ENCODE assay signal across 11 cellular contexts in the genomic region with DNA sequence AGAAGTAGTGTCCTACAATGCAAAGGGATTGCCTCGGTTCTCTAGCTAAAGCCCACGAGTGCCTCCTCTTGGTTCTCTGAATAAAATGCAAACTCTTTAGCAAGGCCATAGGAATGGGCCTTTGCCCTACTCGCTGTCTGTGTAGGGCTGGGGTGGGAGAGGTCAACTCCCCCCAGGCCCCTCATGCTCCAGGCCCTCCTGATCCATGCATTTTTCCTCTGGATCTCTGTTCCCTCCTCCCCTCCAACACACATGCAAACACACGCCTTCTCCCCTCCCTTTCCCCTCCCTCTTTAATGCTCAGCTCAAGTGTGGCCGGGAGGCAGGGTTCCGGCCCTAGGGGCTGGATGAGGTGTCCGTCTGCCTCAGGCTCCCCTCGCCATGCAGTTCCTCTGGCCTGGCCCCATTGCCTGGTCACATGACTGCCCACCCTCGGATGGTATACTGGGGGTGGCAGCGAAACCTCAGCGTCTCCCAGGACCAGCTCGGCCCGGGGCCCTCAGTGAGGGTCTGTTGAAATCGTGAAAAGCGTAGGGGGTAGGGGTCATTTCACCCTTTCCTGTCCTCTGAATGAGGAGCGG. TPM values are rescaled to one million over a fixed set of nuclear protein-coding genes. Genes with fewer than 3 reads are reported as not detected.
DNase-seq lines count a peak whose midpoint lies in the region; TF ChIP-seq lines count a peak whose summit lies in the region.
"Had no signal": no experiment of that assay in that cellular context is flagged by ENCODE, and none has a peak within 500 bp of the region (broad histone marks: within the 10 kb centered on the region; RNA-seq: fewer than 3 reads in every experiment).

No MANE protein-coding gene starts in this region.

- H3K4me3 ChIP-seq in GM12864 (ENCODE audit: low read depth, low read length): no peak overlapping the region
- no peak overlapping the region for H3K4me3 ChIP-seq in endodermal cell (ENCODE audit: low read length)
- H3K4me3 ChIP-seq in sigmoid colon: no peak overlapping the region

- no peaks in the 10 kb centered on the region for H3K9me3 Mint-ChIP-seq in endodermal cell
- no peaks in the 10 kb centered on the region for H3K9me3 Mint-ChIP-seq in activated T-helper 2 cell treated with anti-CD3 and anti-CD28 coated beads, Interferon-gamma antibody, Interleukin-2, Interleukin-4, amounts not matched to agents 10 μg/mL and 5 μg/mL and 100 μg/mL, durations not matched to agents 14 hours and 24 hours and 36 hours
- no peaks in the 10 kb centered on the region for H3K9me3 Mint-ChIP-seq in HFFc6
- H3K9me3 Mint-ChIP-seq: activated naive CD4-positive, alpha-beta T cell treated with anti-CD3 and anti-CD28 coated beads for 36 hours had no signal

- DNase-seq in GM12864 (ENCODE audit: low read depth) (no peak), NCI-H69 (lab: John Stamatoyannopoulos, UW) (peak; percentile 24), endodermal cell (peak; percentile 59), sigmoid colon (peak; percentile 63), NCI-H2081 treated with DMSO at 0.1 percent for 48 hours (lab: John Stamatoyannopoulos, UW) (no peak), HFFc6 (no peak), pons (ENCODE audit: low spot score) (no peak)
- DNase-seq in activated T-helper 2 cell treated with anti-CD3 and anti-CD28 coated beads, Interferon-gamma antibody, Interleukin-2, Interleukin-4, amounts not matched to agents 10 μg/mL and 5 μg/mL and 100 μg/mL, durations not matched to agents 14 hours and 24 hours and 36 hours (ENCODE audit: low spot score): no peak
- DNase-seq: NCI-H1417 treated with DMSO at 0.1 percent for 48 hours had no signal

- peaks cover 9% of the 10 kb centered on the region for H3K4me1 ChIP-seq in endodermal cell (ENCODE audit: control insufficient read depth, insufficient read depth, low read length)
- H3K4me1 ChIP-seq in sigmoid colon: no peaks in the 10 kb centered on the region

- no peak overlapping the region for H3K9ac ChIP-seq in endodermal cell (ENCODE audit: extremely low read depth, low read length, poor library complexity, severe bottlenecking)

- WGBS in endodermal cell (ENCODE audit: insufficient coverage in 1 of 2, insufficient read length in 1 of 2), 2 experiments: 77 to 88% methylated on average over 9 to 16 of the region's 16 CpGs
- 89 to 90% methylated on average over 16 of the region's 16 CpGs for WGBS in sigmoid colon, 2 donors

- TF ChIP-seq EP300 in sigmoid colon (IDR thresholded peaks at IDR 0.05): no peak

- H3K27ac ChIP-seq in endodermal cell (ENCODE audit: low read depth, low read length): no peak overlapping the region
- peak overlapping the region in 2 of 4 donors; percentile 41 to 52 for H3K27ac ChIP-seq in sigmoid colon
- H3K27ac ChIP-seq: epithelial cell of prostate had no signal

- peaks cover 9% of the 10 kb centered on the region for H3K4me1 Mint-ChIP-seq in endodermal cell
- peaks cover 14% of the 10 kb centered on the region for H3K4me1 Mint-ChIP-seq in activated T-helper 2 cell treated with anti-CD3 and anti-CD28 coated beads, Interferon-gamma antibody, Interleukin-2, Interleukin-4, amounts not matched to agents 10 μg/mL and 5 μg/mL and 100 μg/mL, durations not matched to agents 14 hours and 24 hours and 36 hours (ENCODE audit: low read depth)
- no peaks in the 10 kb centered on the region for H3K4me1 Mint-ChIP-seq in HFFc6 (ENCODE audit: low read depth)

- H3K36me3 Mint-ChIP-seq in endodermal cell (ENCODE audit: low read depth) (no peaks in the 10 kb centered on the region), HFFc6 (ENCODE audit: low read depth) (no peaks in the 10 kb centered on the region)
- no peaks in the 10 kb centered on the region for H3K36me3 Mint-ChIP-seq in activated T-helper 2 cell treated with anti-CD3 and anti-CD28 coated beads, Interferon-gamma antibody, Interleukin-2, Interleukin-4, amounts not matched to agents 10 μg/mL and 5 μg/mL and 100 μg/mL, durations not matched to agents 14 hours and 24 hours and 36 hours (ENCODE audit: low read depth)

- intact Hi-C loops in sigmoid colon (cut with DNase I): no loop called here
- intact Hi-C loops in activated T-helper 2 cell treated with anti-CD3 and anti-CD28 coated beads, Interferon-gamma antibody, Interleukin-2, Interleukin-4, amounts not matched to agents 10 μg/mL and 5 μg/mL and 100 μg/mL, durations not matched to agents 14 hours and 24 hours and 36 hours (cut with micrococcal nuclease): no loop called here

- H3K36me3 ChIP-seq in endodermal cell (ENCODE audit: control insufficient read depth, insufficient read depth, low read length): no peaks in the 10 kb centered on the region
- no peaks in the 10 kb centered on the region for H3K36me3 ChIP-seq in sigmoid colon

- H3K27me3 Mint-ChIP-seq in endodermal cell (ENCODE audit: insufficient read depth) (no peaks in the 10 kb centered on the region), HFFc6 (ENCODE audit: insufficient read depth) (peaks cover 7% of the 10 kb centered on the region)
- H3K27me3 Mint-ChIP-seq in activated T-helper 2 cell treated with anti-CD3 and anti-CD28 coated beads, Interferon-gamma antibody, Interleukin-2, Interleukin-4, amounts not matched to agents 10 μg/mL and 5 μg/mL and 100 μg/mL, durations not matched to agents 14 hours and 24 hours and 36 hours (ENCODE audit: low read depth): no peaks in the 10 kb centered on the region

- H3K27ac Mint-ChIP-seq in endodermal cell: no peak overlapping the region
- H3K27ac Mint-ChIP-seq in activated T-helper 2 cell treated with anti-CD3 and anti-CD28 coated beads, Interferon-gamma antibody, Interleukin-2, Interleukin-4, amounts not matched to agents 10 μg/mL and 5 μg/mL and 100 μg/mL, durations not matched to agents 14 hours and 24 hours and 36 hours: no peak overlapping the region
- H3K27ac Mint-ChIP-seq in HFFc6: no peak overlapping the region
- H3K27ac Mint-ChIP-seq: activated naive CD4-positive, alpha-beta T cell treated with anti-CD3 and anti-CD28 coated beads for 36 hours had no signal

- H3K4me3 Mint-ChIP-seq in endodermal cell (no peak overlapping the region), HFFc6 (no peak overlapping the region)
- no peak overlapping the region for H3K4me3 Mint-ChIP-seq in activated T-helper 2 cell treated with anti-CD3 and anti-CD28 coated beads, Interferon-gamma antibody, Interleukin-2, Interleukin-4, amounts not matched to agents 10 μg/mL and 5 μg/mL and 100 μg/mL, durations not matched to agents 14 hours and 24 hours and 36 hours (ENCODE audit: low read depth)
- H3K4me3 Mint-ChIP-seq: activated naive CD4-positive, alpha-beta T cell treated with anti-CD3 and anti-CD28 coated beads for 36 hours had no signal

- no peak for TF ChIP-seq POLR2A in sigmoid colon (IDR thresholded peaks at IDR 0.05)

- peak; percentile 43 for TF ChIP-seq CTCF in GM12864 (IDR thresholded peaks at IDR 0.05; ENCODE audit: low read depth, low read length, missing control alignments)
- peak; percentile 62 for TF ChIP-seq CTCF in endodermal cell (conservative IDR thresholded peaks at IDR 0.05)
- no peak for TF ChIP-seq CTCF in sigmoid colon (IDR thresholded peaks at IDR 0.05)
- TF ChIP-seq CTCF in HFFc6 (IDR thresholded peaks at IDR 0.05): no peak

- H3K9me3 ChIP-seq in endodermal cell (ENCODE audit: control insufficient read depth, low read length) (no peaks in the 10 kb centered on the region), sigmoid colon (no peaks in the 10 kb centered on the region)

- H3K27me3 ChIP-seq in endodermal cell (ENCODE audit: control insufficient read depth, insufficient read depth, low read length, poor library complexity, severe bottlenecking) (no peaks in the 10 kb centered on the region), sigmoid colon (no peaks in the 10 kb centered on the region)

RNA-seq across cellular contexts. Expression of gene KLF11, which starts 14.9 kb away (rescaled TPM):
- total RNA-seq in endodermal cell: 10 to 100 TPM in 1 of 2 donors, 1 to 10 TPM in 1; 9.3 to 13.1 TPM
- polyA plus RNA-seq in endodermal cell (2013, experiment 1 of 2): 11.6 TPM
- 11.6 TPM for polyA plus RNA-seq in endodermal cell (2013, experiment 2 of 2)
- total RNA-seq in sigmoid colon: 10 to 100 TPM; 18.5 to 41.3 (median 29.7) TPM
- polyA plus RNA-seq in sigmoid colon: 1 to 10 TPM; 3.9 to 7.2 (median 5.8) TPM
- 7.9 and 9.2 TPM in 2 replicates for total RNA-seq in activated T-helper 2 cell treated with anti-CD3 and anti-CD28 coated beads, Interferon-gamma antibody, Interleukin-2, Interleukin-4, amounts not matched to agents 10 μg/mL and 5 μg/mL and 100 μg/mL, durations not matched to agents 14 hours and 24 hours and 36 hours
- 1 to 10 TPM; 2.8 to 3.9 (median 3.6) TPM for total RNA-seq in HFFc6 (2021; fragmentation: NEBNext Ultra II Directional; extraction: Animal tissue kit (Norgen Biotek cat#: 25700))

RNA-seq across cellular contexts. Expression of gene CYS1, which starts 51.7 kb away (rescaled TPM):
- total RNA-seq in endodermal cell: under 1 TPM; 0.29 to 0.44 TPM
- polyA plus RNA-seq in endodermal cell (2013, experiment 1 of 2): 0.14 TPM
- 0.50 TPM for polyA plus RNA-seq in endodermal cell (2013, experiment 2 of 2)
- 10 to 100 TPM in 2 of 4 donors, 1 to 10 TPM in 2; 7.5 to 24.6 (median 9.6) TPM for total RNA-seq in sigmoid colon
- polyA plus RNA-seq in sigmoid colon: 1 to 10 TPM in 1 of 3 donors, under 1 TPM in 2; 0.46 to 1.8 (median 0.83) TPM
- 0.78 and 0.89 TPM in 2 replicates for total RNA-seq in activated T-helper 2 cell treated with anti-CD3 and anti-CD28 coated beads, Interferon-gamma antibody, Interleukin-2, Interleukin-4, amounts not matched to agents 10 μg/mL and 5 μg/mL and 100 μg/mL, durations not matched to agents 14 hours and 24 hours and 36 hours
- total RNA-seq in HFFc6 (2021; fragmentation: NEBNext Ultra II Directional; extraction: Animal tissue kit (Norgen Biotek cat#: 25700)): 1 to 10 TPM in 4 of 6 experiments, under 1 TPM in 2; 0.24 to 2.0 (median 1.4) TPM
- total RNA-seq: activated naive CD4-positive, alpha-beta T cell treated with anti-CD3 and anti-CD28 coated beads for 36 hours had no signal

Comparison
In these comparisons a context has a peak if more than half of its experiments do, and no peak if none do; other contexts are left out.
1. DNase-seq: peak in NCI-H69 (single experiment), endodermal cell (single experiment) and sigmoid colon (single experiment); none in GM12864 (single experiment), activated T-helper 2 cell treated with anti-CD3 and anti-CD28 coated beads, Interferon-gamma antibody, Interleukin-2, Interleukin-4, amounts not matched to agents 10 μg/mL and 5 μg/mL and 100 μg/mL, durations not matched to agents 14 hours and 24 hours and 36 hours (single experiment), NCI-H2081 treated with DMSO at 0.1 percent for 48 hours (single experiment), HFFc6 (single experiment) and pons (single experiment).
2. CTCF ChIP-seq: peak in GM12864 (single experiment) and endodermal cell (single experiment); none in sigmoid colon (0 of 4) and HFFc6 (single experiment).